ENCODE assay signal across 8 cellular contexts in genomic region chr1:26287033-26287711, GRCh38. TPM values are rescaled to one million over a fixed set of nuclear protein-coding genes. Genes with fewer than 3 reads are reported as not detected.
A peak's percentile ranks its signal among the peaks of the same experiment; 100 is the strongest.
DNase-seq lines count a peak whose midpoint lies in the region; ATAC-seq, FAIRE-seq and TF ChIP-seq lines count a peak whose summit lies in the region.

No MANE protein-coding gene starts in this region.

- H3K4me1 Mint-ChIP-seq in nephron (peaks cover 46% of the 10 kb centered on the region), WTC11 (peaks cover 41% of the 10 kb centered on the region)

- CTCF ChIA-PET in WTC11 (lab: Charles Lee) = interaction anchor here (0.6 to 11.1 kb wide), 5 partner anchors 32 to 183 kb away, joined by 3 to 306 read pairs (median 15); partner anchors contain the start of gene CD52

- peak; percentile 91 for FAIRE-seq in GM19239 (lab: Jason Lieb, UNC)

- POLR2A ChIA-PET in WTC11 (lab: Charles Lee) = no interaction called here

- H3K9me3 Mint-ChIP-seq in nephron (no peaks in the 10 kb centered on the region), WTC11 (no peaks in the 10 kb centered on the region)

- H3K4me3 ChIP-seq in NB4 (ENCODE audit: low read depth, low read length) = no peak overlapping the region

- peaks cover 5% of the 10 kb centered on the region for H3K27me3 Mint-ChIP-seq in nephron (ENCODE audit: low read depth)
- no peaks in the 10 kb centered on the region; the same call in 1 of the 2 replicates for H3K27me3 Mint-ChIP-seq in WTC11 (ENCODE audit: low read depth)

- TF ChIP-seq POLR2A in NB4 (IDR thresholded peaks at IDR 0.05; ENCODE audit: extremely low read depth, insufficient read length) = no peak

- TF ChIP-seq CTCF in NB4 (IDR thresholded peaks at IDR 0.05; ENCODE audit: low read depth, low read length) = no peak
- no peak for TF ChIP-seq CTCF in nephron (IDR thresholded peaks at IDR 0.05; ENCODE audit: unreplicated experiment in 3 of 3)
- no peak for TF ChIP-seq CTCF in WTC11 (IDR thresholded peaks at IDR 0.05)

- H3K27ac Mint-ChIP-seq in nephron = peak overlapping the region in 2 of 3 experiments; percentile 4 to 10
- H3K27ac Mint-ChIP-seq in WTC11 = no peak overlapping the region

- H3K36me3 Mint-ChIP-seq in nephron (ENCODE audit: low read depth) (no peaks in the 10 kb centered on the region), WTC11 (no peaks in the 10 kb centered on the region)

- DNase-seq in AG20443 (ENCODE audit: low spot score) (peak; percentile 45), GM19239 (ENCODE audit: insufficient read length, low spot score) (peak; percentile 72), NB4 (ENCODE audit: low read depth) (peak; percentile 90), DMS153 treated with DMSO at 0.1 percent for 48 hours (lab: John Stamatoyannopoulos, UW; ENCODE audit: unreplicated experiment) (no peak), NCI-H1417 (lab: John Stamatoyannopoulos, UW) (no peak), WTC11 (ENCODE audit: low spot score) (no peak)
- DNase-seq in activated gamma-delta T cell treated with anti-CD3 and anti-CD28 coated beads, Interleukin-2, amount 50 U/mL, for 16 hours (ENCODE audit: low read depth) = peak; percentile 54

- ATAC-seq in WTC11 = no peak

- no peak overlapping the region for H3K4me3 Mint-ChIP-seq in nephron
- no peak overlapping the region for H3K4me3 Mint-ChIP-seq in WTC11

TF ChIP-seq in WTC11, 78 proteins besides CTCF, POLR2A, EP300 and RAD21:
- no peak for TF ChIP-seq RORB (CRISPR knock-in tag; IDR thresholded peaks at IDR 0.05)
- no peak for TF ChIP-seq SMAD3 (CRISPR knock-in tag; IDR thresholded peaks at IDR 0.05; ENCODE audit: borderline replicate concordance)
TF ChIP-seq in WTC11: peak in this region for 0.

RNA-seq across cellular contexts. Expression of gene SH3BGRL3, which starts 7.3 kb away (rescaled TPM):
- total RNA-seq in WTC11 (2021) = 70.8 to 92.9 TPM (median 92.3 TPM) in 3 replicates

RNA-seq across cellular contexts. Expression of gene UBXN11, which starts 19.3 kb away (rescaled TPM):
- 12.4 to 14.1 TPM (median 14.1 TPM) in 3 replicates for total RNA-seq in WTC11 (2021)

RNA-seq across cellular contexts. Expression of gene CD52, which starts 30.6 kb away (rescaled TPM):
- total RNA-seq in WTC11 (2021) = 2.8 to 3.7 TPM (median 3.4 TPM) in 3 replicates

RNA-seq across cellular contexts. Expression of gene CEP85, which starts 53.2 kb away (rescaled TPM):
- total RNA-seq in WTC11 (2021) = 32.0 to 40.8 TPM (median 35.3 TPM) in 3 replicates

Comparison
In these comparisons a context has a peak if more than half of its experiments do, and no peak if none do; other contexts are left out.
1. DNase-seq: peak in AG20443 (single experiment), GM19239 (single experiment), NB4 (single experiment) and activated gamma-delta T cell treated with anti-CD3 and anti-CD28 coated beads, Interleukin-2, amount 50 U/mL, for 16 hours (single experiment); none in DMS153 treated with DMSO at 0.1 percent for 48 hours (single experiment), NCI-H1417 (0 of 3) and WTC11 (single experiment).